In the genomic region with DNA sequence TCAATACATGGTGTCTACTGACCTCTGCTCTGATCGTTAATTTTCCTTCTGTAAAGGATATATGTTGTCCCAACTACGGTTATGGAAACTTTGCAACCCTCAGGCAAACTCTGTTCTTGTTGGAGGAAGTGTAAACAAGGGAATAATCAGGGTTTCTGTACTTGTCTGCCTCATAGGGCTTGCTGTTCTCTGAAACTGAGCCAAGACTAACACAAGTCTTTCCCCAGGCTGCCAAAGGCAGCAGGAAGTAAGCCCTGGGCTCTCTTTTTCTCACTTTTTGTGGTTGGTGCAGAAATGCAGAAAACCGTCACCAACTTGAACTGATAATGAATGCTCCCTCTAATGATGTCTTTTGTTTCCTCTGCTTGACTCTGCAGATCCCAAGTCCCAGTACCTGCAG, we compare ENCODE assay signal across 11 cellular contexts. TPM values are rescaled to one million over a fixed set of nuclear protein-coding genes. Genes with fewer than 3 reads are reported as not detected.
DNase-seq lines count a peak whose midpoint lies in the region; ATAC-seq and TF ChIP-seq lines count a peak whose summit lies in the region.
"Had no signal": no experiment of that assay in that cellular context is flagged by ENCODE, and none has a peak within 500 bp of the region (broad histone marks: within the 10 kb centered on the region; RNA-seq: fewer than 3 reads in every experiment).

No MANE protein-coding gene starts in this region.

- H3K36me3 Mint-ChIP-seq in glutamatergic neuron (ENCODE audit: unreplicated experiment): no peaks in the 10 kb centered on the region

- H3K27ac Mint-ChIP-seq in glutamatergic neuron (ENCODE audit: unreplicated experiment): no peak overlapping the region
- H3K27ac Mint-ChIP-seq: B cell had no signal

- H2AFZ ChIP-seq in PC-9: no peak overlapping the region

- ATAC-seq in GM18511 (IDR thresholded peaks at IDR 0.05; ENCODE audit: unreplicated experiment): no peak

- no peak overlapping the region for H3K4me3 ChIP-seq in PC-9
- H3K4me3 ChIP-seq in esophagus squamous epithelium: no peak overlapping the region

- H3K79me2 ChIP-seq in PC-9 (ENCODE audit: low read depth): no peaks in the 10 kb centered on the region

- H3K9me3 ChIP-seq in PC-9 (ENCODE audit: insufficient read depth, low read depth) (no peaks in the 10 kb centered on the region), esophagus squamous epithelium (no peaks in the 10 kb centered on the region)
- H3K9me3 ChIP-seq: neutrophil had no signal

- no peaks in the 10 kb centered on the region for H4K20me1 ChIP-seq in PC-9 (ENCODE audit: insufficient read depth)

- no peaks in the 10 kb centered on the region for H3K27me3 ChIP-seq in PC-9 (ENCODE audit: insufficient read depth, low read depth)
- peaks cover 0 to 5% (median 0%) of the 10 kb centered on the region in 4 donors for H3K27me3 ChIP-seq in esophagus squamous epithelium

- POLR2A ChIA-PET in PC-9 (lab: Charles Lee; ENCODE audit: unreplicated experiment): no interaction called here

- no peaks in the 10 kb centered on the region for H3K27me3 Mint-ChIP-seq in glutamatergic neuron (ENCODE audit: unreplicated experiment)

- H3K4me3 Mint-ChIP-seq in glutamatergic neuron (ENCODE audit: unreplicated experiment): no peak overlapping the region
- H3K4me3 Mint-ChIP-seq: B cell had no signal

- no peaks in the 10 kb centered on the region for H3K9me2 ChIP-seq in PC-9 (ENCODE audit: insufficient read depth)

- WGBS in esophagus squamous epithelium, 2 donors: 11 to 16% methylated on average over 3 of the region's 3 CpGs

- H3K4me1 ChIP-seq in PC-9 (replicated peaks; ENCODE audit: insufficient read depth) (peaks cover 15% of the 10 kb centered on the region), esophagus squamous epithelium (peaks cover 13 to 62% (median 28%) of the 10 kb centered on the region in 3 donors)

- CTCF ChIA-PET in PC-9 (lab: Charles Lee): no interaction called here

- BruUV-seq in PC-9 (replicated peaks; lab: Mats Ljungman, UMichigan): no TSS peak

- peak overlapping the region; percentile 18; the same call in 1 of the 2 replicates for H3K4me2 ChIP-seq in PC-9

- no peak for TF ChIP-seq POLR2A in esophagus squamous epithelium (IDR thresholded peaks at IDR 0.05)

- no peaks in the 10 kb centered on the region for H3K9me3 Mint-ChIP-seq in glutamatergic neuron (ENCODE audit: unreplicated experiment)

- in situ Hi-C loops in GM13976 (cut with MboI; ENCODE audit: low sequenced_read_pairs, unreplicated experiment): no loop called here

- H3K4me1 Mint-ChIP-seq in glutamatergic neuron (ENCODE audit: low read depth, unreplicated experiment): no peaks in the 10 kb centered on the region
- H3K4me1 Mint-ChIP-seq: B cell had no signal

- DNase-seq in PC-9 (peak in 1 of 2 experiments; percentile 76), esophagus squamous epithelium (lab: John Stamatoyannopoulos, UW) (no peak), mucosa of gallbladder (ENCODE audit: low spot score) (peak; percentile 14), glutamatergic neuron (no peak), occipital lobe (lab: John Stamatoyannopoulos, UW) (no peak), GM13976 (ENCODE audit: low spot score) (no peak)
- DNase-seq: NCI-H2171 had no signal

- intact Hi-C loops in PC-9 (cut with micrococcal nuclease; ENCODE audit: unreplicated experiment): no loop called here
- intact Hi-C loops in esophagus squamous epithelium (cut with DNase I): no loop called here

- H3K27ac ChIP-seq in C4-2B (peak overlapping the region; percentile 93), PC-9 (no peak overlapping the region), esophagus squamous epithelium (peak overlapping the region; percentile 76 to 80 (median 78))
- H3K27ac ChIP-seq: neutrophil had no signal

- H3K36me3 ChIP-seq in PC-9 (ENCODE audit: low read depth) (no peaks in the 10 kb centered on the region), esophagus squamous epithelium (peaks cover 0 to 3% (median 0%) of the 10 kb centered on the region in 3 donors)
- H3K36me3 ChIP-seq: neutrophil had no signal

- H3F3A ChIP-seq in PC-9 (ENCODE audit: insufficient read depth, low read depth): peaks cover 7% of the 10 kb centered on the region; the same call in 1 of the 2 replicates

- TF ChIP-seq CTCF in C4-2B (conservative IDR thresholded peaks at IDR 0.05) (no peak), PC-9 (conservative IDR thresholded peaks at IDR 0.05) (no peak), esophagus squamous epithelium (IDR thresholded peaks at IDR 0.05) (no peak), glutamatergic neuron (IDR thresholded peaks at IDR 0.05; ENCODE audit: partially characterized antibody, unreplicated experiment) (no peak), GM13976 (IDR thresholded peaks at IDR 0.05; ENCODE audit: borderline replicate concordance, control extremely low read depth, extremely low read depth, insufficient read depth, missing control alignments) (no peak)

RNA-seq across cellular contexts. Expression of a gene that starts 7.6 kb away (rescaled TPM):
- total RNA-seq in PC-9 (2021): not detected in 2 replicates
- 10 to 100 TPM; 16.9 to 31.0 (median 28.8) TPM for total RNA-seq in esophagus squamous epithelium
- total RNA-seq in mucosa of gallbladder: 0.78 TPM
- 0.81 TPM for total RNA-seq in glutamatergic neuron (ENCODE audit: unreplicated experiment)
- total RNA-seq in occipital lobe: 14.5 TPM
- total RNA-seq: B cell had no signal

RNA-seq across cellular contexts. Expression of a gene that starts 36.0 kb away (rescaled TPM):
- total RNA-seq in PC-9 (2021) (not detected in 2 replicates), esophagus squamous epithelium (1 to 10 TPM in 3 of 4 donors, under 1 TPM in 1; 0.19 to 1.5 (median 1.4) TPM), mucosa of gallbladder (not detected), glutamatergic neuron (ENCODE audit: unreplicated experiment) (not detected), occipital lobe (0.47 TPM)
- total RNA-seq: B cell had no signal
